Comparison of ENCODE assay signal across 22 cellular contexts in the genomic region with DNA sequence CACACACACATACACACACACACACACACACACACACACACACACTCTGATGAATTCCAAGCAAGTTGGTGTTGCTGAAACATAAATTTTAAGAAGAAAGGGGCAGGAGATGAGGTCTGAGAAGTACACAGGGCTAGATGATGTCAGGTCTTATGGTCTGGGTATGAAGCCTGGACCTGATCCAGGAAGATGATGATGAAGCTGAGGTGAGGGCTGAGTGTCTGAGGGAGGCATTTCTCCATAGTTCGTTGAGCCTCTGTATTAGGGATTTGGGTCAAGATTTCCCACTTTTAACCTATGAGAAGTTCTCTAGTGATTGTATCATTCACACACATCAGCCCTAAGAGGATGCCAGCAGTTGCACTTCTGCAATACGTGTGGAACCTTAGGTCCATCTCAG. TPM values are rescaled to one million over a fixed set of nuclear protein-coding genes. Genes with fewer than 3 reads are reported as not detected.
"Had no signal": no experiment of that assay in that cellular context is flagged by ENCODE, and none has a peak within 500 bp of the region (broad histone marks: within the 10 kb centered on the region; RNA-seq: fewer than 3 reads in every experiment).

No MANE protein-coding gene starts in this region.

- H3K27me3 ChIP-seq: heart left ventricle, pancreas, upper lobe of left lung had no signal

- H3K36me3 ChIP-seq: pancreas, upper lobe of left lung had no signal

- H3K36me3 Mint-ChIP-seq: naive thymus-derived CD8-positive, alpha-beta T cell; stimulated activated naive B cell treated with anti-CD40 and anti-IgM and Interleukin-4, amounts not matched to agents 10 μg/mL and 1 μg/mL and 100 μg/mL, for 72 hours; WTC11 had no signal

- H3K4me3 Mint-ChIP-seq: activated CD4-positive, alpha-beta T cell treated with anti-CD3 and anti-CD28 coated beads for 36 hours; activated naive CD4-positive, alpha-beta T cell treated with anti-CD3 and anti-CD28 coated beads for 36 hours; activated naive CD8-positive, alpha-beta T cell treated with anti-CD3 and anti-CD28 coated beads, Interleukin-2, amount 50 U/mL, for 24 hours; central memory CD8-positive, alpha-beta T cell; naive thymus-derived CD8-positive, alpha-beta T cell; stimulated activated naive B cell treated with anti-CD40 and anti-IgM and Interleukin-4, amounts not matched to agents 10 μg/mL and 1 μg/mL and 100 μg/mL, for 72 hours; WTC11 had no signal

- DNase-seq: activated CD4-positive, alpha-beta T cell treated with anti-CD3 and anti-CD28 coated beads for 36 hours; activated CD4-positive, alpha-beta T cell treated with anti-CD3 and anti-CD28 coated beads, Interleukin-2, amount 50 U/mL, for 48 hours; activated naive CD4-positive, alpha-beta T cell treated with anti-CD3 and anti-CD28 coated beads for 36 hours; activated naive CD8-positive, alpha-beta T cell treated with anti-CD3 and anti-CD28 coated beads, Interleukin-2, amount 50 U/mL, for 24 hours; aorta; heart left ventricle; mesenchymal stem cell; naive thymus-derived CD8-positive, alpha-beta T cell; pancreas; stimulated activated CD4-positive, alpha-beta T cell treated with anti-CD3 and anti-CD28 coated beads, Interleukin-4, amount 100 ng/mL, for 4 hours; stimulated activated naive B cell treated with anti-CD40 and anti-IgM and Interleukin-4, amounts not matched to agents 10 μg/mL and 1 μg/mL and 100 μg/mL, for 72 hours; upper lobe of left lung had no signal

- H3K27ac ChIP-seq: coronary artery, heart left ventricle, pancreas, thoracic aorta, upper lobe of left lung had no signal

- H3K9me3 Mint-ChIP-seq: activated naive CD4-positive, alpha-beta T cell treated with anti-CD3 and anti-CD28 coated beads for 36 hours; activated naive CD8-positive, alpha-beta T cell treated with anti-CD3 and anti-CD28 coated beads, Interleukin-2, amount 50 U/mL, for 24 hours; activated T-helper 2 cell treated with anti-CD3 and anti-CD28 coated beads, Interferon-gamma antibody, Interleukin-2, Interleukin-4, amounts not matched to agents 10 μg/mL and 5 μg/mL and 100 μg/mL, durations not matched to agents 14 hours and 24 hours and 36 hours; central memory CD8-positive, alpha-beta T cell; naive thymus-derived CD8-positive, alpha-beta T cell; stimulated activated naive B cell treated with anti-CD40 and anti-IgM and Interleukin-4, amounts not matched to agents 10 μg/mL and 1 μg/mL and 100 μg/mL, for 72 hours; WTC11 had no signal

- H3K4me3 ChIP-seq: coronary artery, heart left ventricle, pancreas, smooth muscle cell, thoracic aorta, upper lobe of left lung had no signal

- H3K4me1 Mint-ChIP-seq: activated CD4-positive, alpha-beta T cell treated with anti-CD3 and anti-CD28 coated beads for 36 hours; activated naive CD8-positive, alpha-beta T cell treated with anti-CD3 and anti-CD28 coated beads, Interleukin-2, amount 50 U/mL, for 24 hours; central memory CD8-positive, alpha-beta T cell; naive thymus-derived CD8-positive, alpha-beta T cell; stimulated activated naive B cell treated with anti-CD40 and anti-IgM and Interleukin-4, amounts not matched to agents 10 μg/mL and 1 μg/mL and 100 μg/mL, for 72 hours had no signal

- H3K4me1 ChIP-seq: pancreas, upper lobe of left lung had no signal

- H3K9me3 ChIP-seq: heart left ventricle, pancreas, thoracic aorta, upper lobe of left lung had no signal

- H3K27ac Mint-ChIP-seq: activated CD4-positive, alpha-beta T cell treated with anti-CD3 and anti-CD28 coated beads for 36 hours; activated naive CD4-positive, alpha-beta T cell treated with anti-CD3 and anti-CD28 coated beads for 36 hours; activated naive CD8-positive, alpha-beta T cell treated with anti-CD3 and anti-CD28 coated beads, Interleukin-2, amount 50 U/mL, for 24 hours; activated T-helper 2 cell treated with anti-CD3 and anti-CD28 coated beads, Interferon-gamma antibody, Interleukin-2, Interleukin-4, amounts not matched to agents 10 μg/mL and 5 μg/mL and 100 μg/mL, durations not matched to agents 14 hours and 24 hours and 36 hours; naive thymus-derived CD8-positive, alpha-beta T cell; stimulated activated naive B cell treated with anti-CD40 and anti-IgM and Interleukin-4, amounts not matched to agents 10 μg/mL and 1 μg/mL and 100 μg/mL, for 72 hours; WTC11 had no signal

- ATAC-seq: activated CD4-positive, alpha-beta T cell treated with anti-CD3 and anti-CD28 coated beads for 36 hours; activated naive CD8-positive, alpha-beta T cell treated with anti-CD3 and anti-CD28 coated beads, Interleukin-2, amount 50 U/mL, for 24 hours; naive thymus-derived CD8-positive, alpha-beta T cell; pancreas; sciatic nerve; stimulated activated naive B cell treated with anti-CD40 and anti-IgM and Interleukin-4, amounts not matched to agents 10 μg/mL and 1 μg/mL and 100 μg/mL, for 72 hours; WTC11 had no signal

RNA-seq across cellular contexts. Expression of a gene that starts 32.6 kb away (rescaled TPM):
- total RNA-seq: naive thymus-derived CD8-positive, alpha-beta T cell had no signal
- polyA plus RNA-seq: naive thymus-derived CD8-positive, alpha-beta T cell had no signal

RNA-seq across cellular contexts. Expression of a gene that starts 43.8 kb away (rescaled TPM):
- total RNA-seq: activated CD4-positive, alpha-beta T cell treated with anti-CD3 and anti-CD28 coated beads for 36 hours; activated naive CD4-positive, alpha-beta T cell treated with anti-CD3 and anti-CD28 coated beads for 36 hours; activated T-helper 2 cell treated with anti-CD3 and anti-CD28 coated beads, Interferon-gamma antibody, Interleukin-2, Interleukin-4, amounts not matched to agents 10 μg/mL and 5 μg/mL and 100 μg/mL, durations not matched to agents 14 hours and 24 hours and 36 hours; aorta; epithelial cell of proximal tubule; naive thymus-derived CD8-positive, alpha-beta T cell; pancreas; sciatic nerve; smooth muscle cell; T-helper 2 cell treated with Interferon-gamma antibody and Interleukin-4, amounts not matched to agents 100 ng/mL and 5 ng/mL, for 36 hours; thoracic aorta; upper lobe of left lung; WTC11 had no signal
- polyA plus RNA-seq: aorta; heart left ventricle; liver; naive thymus-derived CD8-positive, alpha-beta T cell; smooth muscle cell had no signal
